In the genomic region with DNA sequence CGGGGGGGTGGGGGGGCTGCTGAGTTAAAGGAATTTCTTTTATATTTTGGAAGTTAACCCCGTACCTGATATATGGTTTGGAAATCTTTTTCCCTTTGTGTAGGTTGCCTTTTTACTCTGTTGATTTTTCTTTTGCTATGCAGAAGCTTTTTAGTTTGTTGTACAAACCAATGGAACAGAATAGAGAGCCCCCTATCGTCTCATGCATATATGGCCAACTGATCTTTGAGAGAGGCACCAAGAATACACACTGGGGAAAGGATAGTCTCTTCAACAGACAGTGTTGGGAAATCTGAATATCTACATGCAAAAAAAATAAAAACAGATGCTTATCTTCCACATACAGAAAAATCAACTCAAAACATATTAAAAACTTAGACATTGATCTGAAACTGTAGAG, we compare ENCODE assay signal across 20 cellular contexts.
DNase-seq lines count a peak whose midpoint lies in the region; ATAC-seq and TF ChIP-seq lines count a peak whose summit lies in the region.
"Had no signal": no experiment of that assay in that cellular context is flagged by ENCODE, and none has a peak within 500 bp of the region (broad histone marks: within the 10 kb centered on the region; RNA-seq: fewer than 3 reads in every experiment).

No MANE protein-coding gene starts in this region.

- H3K36me3 ChIP-seq in left ventricle myocardium inferior (no peaks in the 10 kb centered on the region), heart right ventricle (no peaks in the 10 kb centered on the region), Panc1 (ENCODE audit: control insufficient read depth, insufficient read depth, low read length) (no peaks in the 10 kb centered on the region), kidney epithelial cell (ENCODE audit: control insufficient read depth, insufficient read depth, low read length) (no peaks in the 10 kb centered on the region)
- no peaks in the 10 kb centered on the region for H3K36me3 ChIP-seq in CD8-positive, alpha-beta T cell (ENCODE audit: insufficient read depth, low read length)
- H3K36me3 ChIP-seq: colonic mucosa, MG63, uterus had no signal

- DNase-seq in left ventricle myocardium inferior, result no peak
- no peak for DNase-seq in heart right ventricle
- no peak for DNase-seq in Panc1 (ENCODE audit: low read depth, low spot score)
- no peak for DNase-seq in kidney epithelial cell (ENCODE audit: low read depth)
- no peak for DNase-seq in lower leg skin (ENCODE audit: low spot score in 2 of 2)
- no peak for DNase-seq in activated CD4-positive, alpha-beta T cell treated with anti-CD3 and anti-CD28 coated beads for 36 hours
- no peak for DNase-seq in CD8-positive, alpha-beta T cell
- DNase-seq: activated CD4-positive, alpha-beta T cell treated with anti-CD3 and anti-CD28 coated beads, Interleukin-2, amount 50 U/mL, for 48 hours; activated T-cell treated with anti-CD3 and anti-CD28 coated beads, Interleukin-2, amount 50 U/mL, for 1 hour; colonic mucosa; MG63; NCI-H1930; PC-9; right cardiac atrium; stimulated activated naive CD8-positive, alpha-beta T cell treated with anti-CD3 and anti-CD28 coated beads, Interleukin-15, amount 100 ng/mL, for 72 hours; uterus had no signal

- H3K9me3 ChIP-seq in left ventricle myocardium inferior (replicated peaks), result peaks cover 17% of the 10 kb centered on the region
- H3K9me3 ChIP-seq in heart right ventricle, result peaks cover 0 to 13% (median 0%) of the 10 kb centered on the region in 11 donors
- no peaks in the 10 kb centered on the region for H3K9me3 ChIP-seq in Panc1 (ENCODE audit: control insufficient read depth, insufficient read depth, low read depth, low read length)
- H3K9me3 ChIP-seq in CD8-positive, alpha-beta T cell (ENCODE audit: low read length), result no peaks in the 10 kb centered on the region
- H3K9me3 ChIP-seq: colonic mucosa, MG63, uterus had no signal

- H3K27me3 Mint-ChIP-seq in activated CD4-positive, alpha-beta T cell treated with anti-CD3 and anti-CD28 coated beads for 36 hours, result no peaks in the 10 kb centered on the region
- H3K27me3 Mint-ChIP-seq in CD8-positive, alpha-beta T cell (ENCODE audit: low read depth), result no peaks in the 10 kb centered on the region
- H3K27me3 Mint-ChIP-seq: brain; memory B cell; stimulated activated naive CD8-positive, alpha-beta T cell treated with anti-CD3 and anti-CD28 coated beads, Interleukin-15, amount 100 ng/mL, for 72 hours had no signal

- TF ChIP-seq POLR2A in lower leg skin (IDR thresholded peaks at IDR 0.05), result no peak

- intact Hi-C loops in left ventricle myocardium inferior (cut with micrococcal nuclease), result no loop called here
- intact Hi-C loops in heart right ventricle (cut with DNase I), result no loop called here
- intact Hi-C loops in Panc1 (cut with micrococcal nuclease; ENCODE audit: unreplicated experiment), result no loop called here
- intact Hi-C loops in lower leg skin (cut with DNase I; ENCODE audit: low total_unique reads), result no loop called here
- intact Hi-C loops in activated CD4-positive, alpha-beta T cell treated with anti-CD3 and anti-CD28 coated beads for 36 hours (cut with DNase I, micrococcal nuclease), result no loop called here
- intact Hi-C loops in CD8-positive, alpha-beta T cell (cut with DNase I, micrococcal nuclease), result no loop called here

- H3K36me3 Mint-ChIP-seq in activated CD4-positive, alpha-beta T cell treated with anti-CD3 and anti-CD28 coated beads for 36 hours (ENCODE audit: low read depth), result no peaks in the 10 kb centered on the region
- H3K36me3 Mint-ChIP-seq in CD8-positive, alpha-beta T cell, result no peaks in the 10 kb centered on the region
- H3K36me3 Mint-ChIP-seq: activated naive CD4-positive, alpha-beta T cell treated with anti-CD3 and anti-CD28 coated beads, Interleukin-2, amount 50 U/mL, for 72 hours; brain; memory B cell had no signal

- no TSS peak for BruUV-seq in Panc1 (replicated peaks; lab: Mats Ljungman, UMichigan)

- H3K4me1 ChIP-seq in left ventricle myocardium inferior (no peaks in the 10 kb centered on the region), heart right ventricle (no peaks in the 10 kb centered on the region), Panc1 (ENCODE audit: control insufficient read depth, insufficient read depth, low read length) (no peaks in the 10 kb centered on the region)
- no peaks in the 10 kb centered on the region for H3K4me1 ChIP-seq in CD8-positive, alpha-beta T cell (ENCODE audit: insufficient read depth, low read length)
- H3K4me1 ChIP-seq: colonic mucosa, uterus had no signal

- H3K9me3 Mint-ChIP-seq in activated CD4-positive, alpha-beta T cell treated with anti-CD3 and anti-CD28 coated beads for 36 hours (ENCODE audit: low read depth), result no peaks in the 10 kb centered on the region
- peaks cover 7% of the 10 kb centered on the region for H3K9me3 Mint-ChIP-seq in CD8-positive, alpha-beta T cell

- H3K4me3 Mint-ChIP-seq in activated CD4-positive, alpha-beta T cell treated with anti-CD3 and anti-CD28 coated beads for 36 hours, result no peak overlapping the region
- H3K4me3 Mint-ChIP-seq in CD8-positive, alpha-beta T cell, result no peak overlapping the region
- H3K4me3 Mint-ChIP-seq: brain; memory B cell; stimulated activated naive CD8-positive, alpha-beta T cell treated with anti-CD3 and anti-CD28 coated beads, Interleukin-15, amount 100 ng/mL, for 72 hours had no signal

- no peaks in the 10 kb centered on the region for H3K27me3 ChIP-seq in left ventricle myocardium inferior (ENCODE audit: low read depth)
- no peaks in the 10 kb centered on the region for H3K27me3 ChIP-seq in heart right ventricle
- no peaks in the 10 kb centered on the region for H3K27me3 ChIP-seq in Panc1 (ENCODE audit: control insufficient read depth, insufficient read depth, low read length)
- no peaks in the 10 kb centered on the region for H3K27me3 ChIP-seq in kidney epithelial cell (ENCODE audit: control insufficient read depth, insufficient read depth, low read length)
- H3K27me3 ChIP-seq in CD8-positive, alpha-beta T cell (ENCODE audit: insufficient read depth, low read length), result no peaks in the 10 kb centered on the region
- H3K27me3 ChIP-seq: colonic mucosa, MG63, uterus had no signal

- in situ Hi-C loops in Panc1 (cut with HindIII; ENCODE audit: low pct_unique_long_range_greater_than_20kb, low sequenced_read_pairs), result no loop called here

- 57 to 59% methylated on average over 3 of the region's 3 CpGs for whole genome bisulfite sequencing in heart right ventricle, 2 donors
- WGBS in lower leg skin, 2 donors, result 73 to 74% methylated on average over 3 of the region's 3 CpGs

- H3K27ac ChIP-seq in left ventricle myocardium inferior (replicated peaks) (no peak overlapping the region), heart right ventricle (no peak overlapping the region), Panc1 (ENCODE audit: low read length) (no peak overlapping the region)
- H3K27ac ChIP-seq in CD8-positive, alpha-beta T cell (ENCODE audit: low read depth, low read length), result no peak overlapping the region
- H3K27ac ChIP-seq: colonic mucosa, PC-9, uterus had no signal

- POLR2A ChIA-PET in Panc1 (lab: Charles Lee), result no interaction called here
- POLR2A ChIA-PET in activated CD4-positive, alpha-beta T cell treated with anti-CD3 and anti-CD28 coated beads for 36 hours (lab: Charles Lee), result no interaction called here
- POLR2A ChIA-PET in CD8-positive, alpha-beta T cell (lab: Charles Lee), result no interaction called here

- no peaks in the 10 kb centered on the region for H3K4me1 Mint-ChIP-seq in activated CD4-positive, alpha-beta T cell treated with anti-CD3 and anti-CD28 coated beads for 36 hours
- H3K4me1 Mint-ChIP-seq in CD8-positive, alpha-beta T cell (ENCODE audit: low read depth), result no peaks in the 10 kb centered on the region
- H3K4me1 Mint-ChIP-seq: brain; memory B cell; stimulated activated naive CD8-positive, alpha-beta T cell treated with anti-CD3 and anti-CD28 coated beads, Interleukin-15, amount 100 ng/mL, for 72 hours had no signal

- H3K27ac Mint-ChIP-seq in activated CD4-positive, alpha-beta T cell treated with anti-CD3 and anti-CD28 coated beads for 36 hours, result no peak overlapping the region
- no peak overlapping the region for H3K27ac Mint-ChIP-seq in CD8-positive, alpha-beta T cell
- H3K27ac Mint-ChIP-seq: activated naive CD4-positive, alpha-beta T cell treated with anti-CD3 and anti-CD28 coated beads, Interleukin-2, amount 50 U/mL, for 72 hours; brain; memory B cell; stimulated activated naive CD8-positive, alpha-beta T cell treated with anti-CD3 and anti-CD28 coated beads, Interleukin-15, amount 100 ng/mL, for 72 hours had no signal

- TF ChIP-seq CTCF in left ventricle myocardium inferior (IDR thresholded peaks at IDR 0.05; ENCODE audit: borderline replicate concordance), result peak; percentile 46
- TF ChIP-seq CTCF in heart right ventricle (IDR thresholded peaks at IDR 0.05), result peak in 4 of 9 donors; percentile 5 to 28 (median 16)
- TF ChIP-seq CTCF in Panc1 (IDR thresholded peaks at IDR 0.05), result peak; percentile 14; the same call in 1 of the 2 replicates
- peak; percentile 14 for TF ChIP-seq CTCF in kidney epithelial cell (IDR thresholded peaks at IDR 0.05; ENCODE audit: insufficient read depth, low read length, poor library complexity, severe bottlenecking)
- TF ChIP-seq CTCF in lower leg skin (IDR thresholded peaks at IDR 0.05), result no peak
- no peak for TF ChIP-seq CTCF in CD8-positive, alpha-beta T cell (IDR thresholded peaks at IDR 0.05)

- ATAC-seq in heart right ventricle (no peak), Panc1 (no peak), GM21529 (IDR thresholded peaks at IDR 0.05; ENCODE audit: unreplicated experiment) (no peak)
- no peak for ATAC-seq in activated CD4-positive, alpha-beta T cell treated with anti-CD3 and anti-CD28 coated beads for 36 hours
- ATAC-seq in CD8-positive, alpha-beta T cell, result no peak
- ATAC-seq: activated naive CD4-positive, alpha-beta T cell treated with anti-CD3 and anti-CD28 coated beads, Interleukin-2, amount 50 U/mL, for 72 hours; right cardiac atrium; stimulated activated naive CD8-positive, alpha-beta T cell treated with anti-CD3 and anti-CD28 coated beads, Interleukin-15, amount 100 ng/mL, for 72 hours had no signal

- CTCF ChIA-PET in Panc1 (lab: Charles Lee), result no interaction called here
- CTCF ChIA-PET in activated CD4-positive, alpha-beta T cell treated with anti-CD3 and anti-CD28 coated beads for 36 hours (lab: Charles Lee), result no interaction called here
- CTCF ChIA-PET in CD8-positive, alpha-beta T cell (lab: Charles Lee), result no interaction called here

- H3K4me3 ChIP-seq in left ventricle myocardium inferior, result no peak overlapping the region
- H3K4me3 ChIP-seq in heart right ventricle, result no peak overlapping the region
- no peak overlapping the region for H3K4me3 ChIP-seq in Panc1 (ENCODE audit: low read depth in 2 of 2, low read length in 2 of 2)
- no peak overlapping the region for H3K4me3 ChIP-seq in kidney epithelial cell (ENCODE audit: low read depth, low read length)
- no peak overlapping the region for H3K4me3 ChIP-seq in lower leg skin (ENCODE audit: low read depth, poor library complexity, severe bottlenecking)
- H3K4me3 ChIP-seq in CD8-positive, alpha-beta T cell (ENCODE audit: low read depth, low read length), result no peak overlapping the region
- H3K4me3 ChIP-seq: colonic mucosa, MG63, PC-9, uterus had no signal

Comparison
In these comparisons a context has a peak if more than half of its experiments do, and no peak if none do; other contexts are left out.
1. CTCF ChIP-seq: peak in left ventricle myocardium inferior (single experiment), Panc1 (single experiment) and kidney epithelial cell (single experiment); none in lower leg skin (0 of 3) and CD8-positive, alpha-beta T cell (single experiment).